6 cellular contexts compared by ENCODE assay signal in genomic region chr9:137077758-137078693, GRCh38. TPM values are rescaled to one million over a fixed set of nuclear protein-coding genes. Genes with fewer than 3 reads are reported as not detected.
DNase-seq lines count a peak whose midpoint lies in the region; ATAC-seq and TF ChIP-seq lines count a peak whose summit lies in the region.

No MANE protein-coding gene starts in this region.

- H3K4me3 ChIP-seq in astrocyte of the spinal cord (ENCODE audit: low read depth, low read length): peak overlapping the region; percentile 58

- peak overlapping the region; percentile 77 for H3K4me3 Mint-ChIP-seq in natural killer cell

- no peak for TF ChIP-seq CTCF in astrocyte of the spinal cord (IDR thresholded peaks at IDR 0.05; ENCODE audit: low read depth, low read length)
- no peak for TF ChIP-seq CTCF in natural killer cell (IDR thresholded peaks at IDR 0.05)

- intact Hi-C loops in natural killer cell (cut with micrococcal nuclease): no loop called here

- ATAC-seq in HG03460 (IDR thresholded peaks at IDR 0.05; ENCODE audit: unreplicated experiment) (peak; percentile 29), natural killer cell (peak; percentile 40 to 52 (median 43))

- H3K27ac Mint-ChIP-seq in natural killer cell: no peak overlapping the region

- no peaks in the 10 kb centered on the region for H3K9me3 Mint-ChIP-seq in natural killer cell

- H3K27me3 Mint-ChIP-seq in natural killer cell (ENCODE audit: low read depth in 2 of 2): no peaks in the 10 kb centered on the region

- no peaks in the 10 kb centered on the region for H3K36me3 Mint-ChIP-seq in natural killer cell

- DNase-seq in DMS53 (lab: John Stamatoyannopoulos, UW) (peak; percentile 75), astrocyte of the spinal cord (ENCODE audit: low read depth, low spot score) (no peak), natural killer cell (no peak), NCI-H526 (lab: John Stamatoyannopoulos, UW) (no peak), cerebellum (ENCODE audit: low spot score) (no peak)

- in situ Hi-C loops in astrocyte of the spinal cord (cut with HindIII; ENCODE audit: low sequenced_read_pairs): no loop called here

- H3K4me1 Mint-ChIP-seq in natural killer cell: peaks cover 0 to 9% of the 10 kb centered on the region in 2 donors

RNA-seq across cellular contexts. Expression of gene UAP1L1, which starts 0.7 kb away (rescaled TPM):
- total RNA-seq in natural killer cell: 10 to 100 TPM; 10.5 to 25.8 (median 19.3) TPM
- 0.73 TPM for total RNA-seq in cerebellum

RNA-seq across cellular contexts. Expression of gene SAPCD2, which starts 7.7 kb away (rescaled TPM):
- 1 to 10 TPM in 2 of 3 donors, under 1 TPM in 1; 0.59 to 2.6 (median 1.0) TPM for total RNA-seq in natural killer cell
- 4.7 TPM for total RNA-seq in cerebellum

RNA-seq across cellular contexts. Expression of gene MAN1B1, which starts 8.8 kb away (rescaled TPM):
- 10 to 100 TPM; 75.1 to 99.4 (median 80.4) TPM for total RNA-seq in natural killer cell
- total RNA-seq in cerebellum: 38.2 TPM

RNA-seq across cellular contexts. Expression of gene ENTPD2, which starts 24.2 kb away (rescaled TPM):
- not detected for total RNA-seq in natural killer cell
- total RNA-seq in cerebellum: 0.45 TPM

RNA-seq across cellular contexts. Expression of gene NPDC1, which starts 32.0 kb away (rescaled TPM):
- total RNA-seq in natural killer cell: 1 to 10 TPM in 2 of 3 donors, under 1 TPM in 1; 0.87 to 5.6 (median 3.4) TPM
- total RNA-seq in cerebellum: 24.0 TPM
